In the genomic region with DNA sequence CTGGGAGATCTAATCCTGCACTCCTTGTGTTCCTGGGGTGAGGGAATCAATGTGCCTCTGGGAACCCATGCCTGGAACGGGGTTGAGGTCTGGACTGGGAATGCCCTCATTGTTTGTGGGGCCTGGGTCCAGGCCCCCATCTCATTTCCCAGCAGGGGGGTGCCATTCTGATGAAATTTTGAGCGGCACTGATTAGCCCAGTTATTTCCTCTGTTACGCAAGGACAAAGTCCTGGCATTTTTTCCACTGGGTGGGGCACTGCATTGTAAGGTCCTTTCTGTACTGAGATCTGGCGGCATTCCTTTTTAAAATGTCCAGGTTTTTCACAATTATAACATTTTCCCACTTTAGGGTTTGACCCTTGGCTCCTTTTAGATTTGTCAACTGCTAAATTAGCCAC, we compare ENCODE assay signal across 1 cellular context.
TF ChIP-seq lines count a peak whose summit lies in the region.

No MANE protein-coding gene starts in this region.

TF ChIP-seq in Ishikawa, 13 proteins besides CTCF, POLR2A, EP300 and RAD21:
- TF ChIP-seq ZBTB7A (IDR thresholded peaks at IDR 0.05; ENCODE audit: low read depth) (0 out of 2 replicates have a peak, but pooled peaks have one; percentile 50), YY1 (IDR thresholded peaks at IDR 0.05; ENCODE audit: low read depth) (no peak), TEAD4 (IDR thresholded peaks at IDR 0.05) (peak; percentile 87), TCF12 (IDR thresholded peaks at IDR 0.05; ENCODE audit: low read depth) (0 out of 2 replicates have a peak, but pooled peaks have one; percentile 48), CEBPB (IDR thresholded peaks at IDR 0.05) (peak; percentile 94), NFIC (IDR thresholded peaks at IDR 0.05) (peak; percentile 51)
- TF ChIP-seq, protein P1, sequence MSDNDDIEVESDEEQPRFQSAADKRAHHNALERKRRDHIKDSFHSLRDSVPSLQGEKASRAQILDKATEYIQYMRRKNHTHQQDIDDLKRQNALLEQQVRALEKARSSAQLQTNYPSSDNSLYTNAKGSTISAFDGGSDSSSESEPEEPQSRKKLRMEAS (IDR thresholded peaks at IDR 0.05), result no peak
- TF ChIP-seq, protein P2, sequence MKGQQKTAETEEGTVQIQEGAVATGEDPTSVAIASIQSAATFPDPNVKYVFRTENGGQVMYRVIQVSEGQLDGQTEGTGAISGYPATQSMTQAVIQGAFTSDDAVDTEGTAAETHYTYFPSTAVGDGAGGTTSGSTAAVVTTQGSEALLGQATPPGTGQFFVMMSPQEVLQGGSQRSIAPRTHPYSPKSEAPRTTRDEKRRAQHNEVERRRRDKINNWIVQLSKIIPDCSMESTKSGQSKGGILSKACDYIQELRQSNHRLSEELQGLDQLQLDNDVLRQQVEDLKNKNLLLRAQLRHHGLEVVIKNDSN (IDR thresholded peaks at IDR 0.05), result no peak
